11 cellular contexts compared by ENCODE assay signal in the genomic region with DNA sequence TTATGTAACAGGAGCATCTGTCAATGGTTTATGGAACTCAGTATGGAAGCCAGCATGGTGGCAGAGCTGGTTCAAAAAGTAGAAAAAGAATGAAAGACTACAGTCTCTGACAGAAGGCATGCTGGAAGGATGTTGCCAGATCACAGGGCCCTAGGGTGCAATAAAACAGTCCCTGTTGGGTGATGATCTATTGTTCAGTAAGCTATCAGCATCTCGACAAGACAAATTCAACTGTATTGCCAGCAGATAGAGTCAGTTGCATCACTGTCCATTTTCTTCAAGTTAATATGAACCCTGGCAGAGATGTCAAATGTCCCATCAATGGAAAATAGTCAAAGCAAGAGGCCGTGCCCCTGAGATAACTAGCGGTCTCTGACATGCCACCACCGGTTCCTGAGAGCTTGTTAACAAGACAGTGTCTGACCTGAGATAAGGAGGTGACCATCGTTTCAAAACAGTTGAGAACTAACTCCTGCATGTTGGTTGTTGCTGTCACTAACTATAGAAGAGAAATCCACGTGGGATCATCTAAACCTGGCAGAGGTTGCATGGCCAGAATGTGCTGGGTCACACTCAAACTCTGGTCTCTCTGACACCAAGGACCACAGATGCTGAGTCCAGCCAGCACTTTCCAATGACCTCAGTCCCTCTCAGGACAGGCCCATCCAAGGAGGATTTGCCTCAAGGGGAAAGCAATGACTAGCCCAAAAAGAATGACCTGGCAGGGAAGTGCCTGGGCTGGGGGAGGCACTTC.
DNase-seq lines count a peak whose midpoint lies in the region; ATAC-seq and TF ChIP-seq lines count a peak whose summit lies in the region.
"Had no signal": no experiment of that assay in that cellular context is flagged by ENCODE, and none has a peak within 500 bp of the region (broad histone marks: within the 10 kb centered on the region; RNA-seq: fewer than 3 reads in every experiment).

No MANE protein-coding gene starts in this region.

- H3K27me3 Mint-ChIP-seq in endodermal cell (ENCODE audit: insufficient read depth) = peaks cover 10% of the 10 kb centered on the region

- TF ChIP-seq CTCF in endodermal cell (conservative IDR thresholded peaks at IDR 0.05) = no peak
- TF ChIP-seq CTCF in lower leg skin (IDR thresholded peaks at IDR 0.05) = no peak

- no peak for ATAC-seq in HG02623 (IDR thresholded peaks at IDR 0.05; ENCODE audit: unreplicated experiment)
- no peak for ATAC-seq in GM18907 (IDR thresholded peaks at IDR 0.05; ENCODE audit: unreplicated experiment)

- H3K4me3 Mint-ChIP-seq in endodermal cell = no peak overlapping the region
- H3K4me3 Mint-ChIP-seq: dendritic cell treated with granulocyte-macrophage colony-stimulating factor and Interleukin-4, amounts not matched to agents 40 ng/mL and 50 ng/mL, for 4 days had no signal

- peaks cover 3% of the 10 kb centered on the region for H3K9me3 Mint-ChIP-seq in endodermal cell
- H3K9me3 Mint-ChIP-seq: dendritic cell treated with granulocyte-macrophage colony-stimulating factor and Interleukin-4, amounts not matched to agents 40 ng/mL and 50 ng/mL, for 4 days had no signal

- H3K9me3 ChIP-seq in MG63 = no peaks in the 10 kb centered on the region
- no peaks in the 10 kb centered on the region for H3K9me3 ChIP-seq in endodermal cell (ENCODE audit: control insufficient read depth, low read length)
- H3K9me3 ChIP-seq in mesodermal cell (ENCODE audit: control insufficient read depth, low read length) = no peaks in the 10 kb centered on the region
- H3K9me3 ChIP-seq: pancreas had no signal

- H3K4me1 ChIP-seq in endodermal cell (ENCODE audit: control insufficient read depth, insufficient read depth, low read length) (peaks cover 14% of the 10 kb centered on the region), mesodermal cell (ENCODE audit: control insufficient read depth, insufficient read depth, low read length, poor library complexity, severe bottlenecking) (peaks cover 22% of the 10 kb centered on the region)
- H3K4me1 ChIP-seq: pancreas had no signal

- no peak overlapping the region for H3K9ac ChIP-seq in endodermal cell (ENCODE audit: extremely low read depth, low read length, poor library complexity, severe bottlenecking)

- no peaks in the 10 kb centered on the region for H3K27me3 ChIP-seq in MG63
- no peaks in the 10 kb centered on the region for H3K27me3 ChIP-seq in endodermal cell (ENCODE audit: control insufficient read depth, insufficient read depth, low read length, poor library complexity, severe bottlenecking)
- H3K27me3 ChIP-seq: pancreas had no signal

- peaks cover 29% of the 10 kb centered on the region for H3K4me1 Mint-ChIP-seq in endodermal cell

- DNase-seq in A172 (ENCODE audit: low spot score) = peak; percentile 75
- DNase-seq in MG63 = peak; percentile 76
- no peak for DNase-seq in endodermal cell
- DNase-seq in lower leg skin (ENCODE audit: low spot score in 2 of 2) = no peak
- DNase-seq in NCI-H2107 treated with DMSO at 0.1 percent for 48 hours (lab: John Stamatoyannopoulos, UW; ENCODE audit: unreplicated experiment) = no peak
- DNase-seq: ACHN, pancreas had no signal

- WGBS in endodermal cell (ENCODE audit: insufficient coverage in 1 of 2, insufficient read length in 1 of 2), 2 experiments = 83 to 85% methylated on average over 5 to 6 of the region's 6 CpGs
- WGBS in mesodermal cell (ENCODE audit: insufficient coverage in 2 of 2), 2 experiments = 79 to 87% methylated on average over 6 of the region's 6 CpGs
- WGBS in lower leg skin, 2 donors = 64 to 74% methylated on average over 6 of the region's 6 CpGs

- intact Hi-C loops in lower leg skin (cut with DNase I; ENCODE audit: low total_unique reads) = no loop called here

- H3K27ac ChIP-seq in endodermal cell (ENCODE audit: low read depth, low read length) (no peak overlapping the region), mesodermal cell (ENCODE audit: low read depth, low read length, severe bottlenecking) (peak overlapping the region; percentile 97)

- no peaks in the 10 kb centered on the region for H3K36me3 Mint-ChIP-seq in endodermal cell (ENCODE audit: low read depth)

- H3K36me3 ChIP-seq in MG63 (no peaks in the 10 kb centered on the region), endodermal cell (ENCODE audit: control insufficient read depth, insufficient read depth, low read length) (no peaks in the 10 kb centered on the region), mesodermal cell (ENCODE audit: control insufficient read depth, insufficient read depth, low read length) (no peaks in the 10 kb centered on the region)
- H3K36me3 ChIP-seq: pancreas had no signal

- H3K27ac Mint-ChIP-seq in endodermal cell = peak overlapping the region; percentile 89
- H3K27ac Mint-ChIP-seq: dendritic cell treated with granulocyte-macrophage colony-stimulating factor and Interleukin-4, amounts not matched to agents 40 ng/mL and 50 ng/mL, for 4 days had no signal

- TF ChIP-seq POLR2A in lower leg skin (IDR thresholded peaks at IDR 0.05) = no peak

- H3K4me3 ChIP-seq in MG63 (no peak overlapping the region), endodermal cell (ENCODE audit: low read length) (no peak overlapping the region), mesodermal cell (ENCODE audit: extremely low read depth, insufficient read depth, low read length, poor library complexity, severe bottlenecking) (no peak overlapping the region), lower leg skin (ENCODE audit: low read depth, poor library complexity, severe bottlenecking) (no peak overlapping the region)
- H3K4me3 ChIP-seq: pancreas had no signal

Comparison
In these comparisons a context has a peak if more than half of its experiments do, and no peak if none do; other contexts are left out.
1. DNase-seq: peak in A172 (single experiment) and MG63 (single experiment); none in endodermal cell (single experiment), lower leg skin (0 of 2) and NCI-H2107 treated with DMSO at 0.1 percent for 48 hours (single experiment).